ENCODE assay signal across 11 cellular contexts in the genomic region with DNA sequence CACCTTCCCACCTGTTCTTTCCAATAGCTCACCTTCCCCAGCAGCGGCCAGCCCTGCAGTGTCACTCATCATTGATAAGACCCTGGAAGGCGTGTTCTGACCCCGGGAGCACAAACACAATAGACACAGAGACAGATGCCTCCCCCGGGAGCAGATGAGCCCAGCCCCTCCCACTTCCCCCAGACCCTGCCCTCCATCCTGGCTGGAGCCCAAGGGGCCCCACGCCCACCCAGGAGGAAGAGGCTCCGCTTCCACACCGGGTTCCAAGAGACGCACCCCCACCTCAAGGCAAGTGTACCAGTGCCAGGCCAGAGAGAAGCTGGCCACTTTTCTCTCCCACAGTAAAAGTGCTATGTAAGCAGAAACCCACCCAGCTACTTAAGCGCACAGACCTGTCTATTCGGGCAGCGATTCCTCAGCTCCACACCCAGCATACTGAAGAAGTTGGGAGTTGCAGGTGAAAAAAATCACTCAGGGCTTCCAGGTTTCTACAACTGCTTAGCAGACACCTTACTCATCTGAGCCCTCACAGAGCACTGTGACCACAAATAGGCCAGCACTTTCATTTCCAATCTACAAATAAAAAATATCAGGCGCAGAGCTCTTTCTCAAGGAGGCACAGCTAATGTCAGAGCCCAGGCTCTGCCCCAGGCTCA.
A peak's percentile ranks its signal among the peaks of the same experiment; 100 is the strongest.
DNase-seq lines count a peak whose midpoint lies in the region; TF ChIP-seq lines count a peak whose summit lies in the region.
"Had no signal": no experiment of that assay in that cellular context is flagged by ENCODE, and none has a peak within 500 bp of the region (broad histone marks: within the 10 kb centered on the region; RNA-seq: fewer than 3 reads in every experiment).

No MANE protein-coding gene starts in this region.

- H3K36me3 ChIP-seq in breast epithelium: no peaks in the 10 kb centered on the region
- H3K36me3 ChIP-seq in muscle layer of duodenum (ENCODE audit: control insufficient read depth in 1 of 2, insufficient read depth in 2 of 2, low read length in 2 of 2): no peaks in the 10 kb centered on the region
- H3K36me3 ChIP-seq in vagina: no peaks in the 10 kb centered on the region
- H3K36me3 ChIP-seq in Karpas-422 (ENCODE audit: insufficient read depth, low read length): no peaks in the 10 kb centered on the region

- peaks cover 26% of the 10 kb centered on the region for H3K4me1 Mint-ChIP-seq in MCF 10A (ENCODE audit: insufficient read depth, unreplicated experiment)

- no peak overlapping the region for H3K4me3 ChIP-seq in breast epithelium
- H3K4me3 ChIP-seq in muscle layer of duodenum (ENCODE audit: low read depth in 1 of 2, low read length in 2 of 2): no peak overlapping the region
- H3K4me3 ChIP-seq in vagina: no peak overlapping the region
- H3K4me3 ChIP-seq in Karpas-422 (ENCODE audit: low read length): no peak overlapping the region

- POLR2A ChIA-PET in MCF 10A (lab: Yijun Ruan, JAX): interaction anchor here (0.6 to 2.3 kb wide), 4 partner anchors 13 to 93 kb away, joined by 3 to 6 read pairs (median 4); a partner anchor contains a TSS

- CTCF ChIA-PET in MCF 10A (lab: Yijun Ruan, JAX): interaction anchor here (0.6 to 1.8 kb wide), 7 partner anchors 9 to 918 kb away, joined by 3 to 12 read pairs (median 5); no protein-coding TSS in a partner anchor

- TF ChIP-seq CTCF in MCF 10A (IDR thresholded peaks at IDR 0.05; ENCODE audit: unreplicated experiment): no peak
- no peak for TF ChIP-seq CTCF in breast epithelium (IDR thresholded peaks at IDR 0.05)
- TF ChIP-seq CTCF in vagina (IDR thresholded peaks at IDR 0.05): no peak

- BruUV-seq in MCF 10A (replicated peaks; lab: Mats Ljungman, UMichigan): no TSS peak

- no peaks in the 10 kb centered on the region for H3K9me2 ChIP-seq in Karpas-422 (replicated peaks; ENCODE audit: insufficient read depth, low read length)

- DNase-seq in MCF 10A (ENCODE audit: unreplicated experiment) (peak; percentile 14), breast epithelium (ENCODE audit: low spot score in 2 of 2) (no peak), epithelial cell of prostate (ENCODE audit: low read depth, low spot score) (no peak), vagina (ENCODE audit: extremely low spot score in 2 of 2) (peak; percentile 64 to 74), globus pallidus (ENCODE audit: low spot score) (no peak), caudate nucleus (lab: John Stamatoyannopoulos, UW) (no peak), Karpas-422 (no peak)
- DNase-seq: activated CD4-positive, alpha-beta T cell treated with anti-CD3 and anti-CD28 coated beads, Interleukin-2, amount 10 ng/mL, durations not matched to agents 7 days and 5 days; central memory CD4-positive, alpha-beta T cell; left cardiac atrium had no signal

- H2AFZ ChIP-seq in Karpas-422 (ENCODE audit: low read length): no peak overlapping the region

- no peak overlapping the region for H3K9ac ChIP-seq in Karpas-422 (ENCODE audit: low read length)

- peak overlapping the region; percentile 57 for H3K27ac Mint-ChIP-seq in MCF 10A (ENCODE audit: low read depth, unreplicated experiment)
- H3K27ac Mint-ChIP-seq: activated CD4-positive, alpha-beta T cell treated with anti-CD3 and anti-CD28 coated beads, Interleukin-2, amount 10 ng/mL, durations not matched to agents 7 days and 5 days had no signal

- TF ChIP-seq POLR2A in breast epithelium (IDR thresholded peaks at IDR 0.05) (no peak), vagina (IDR thresholded peaks at IDR 0.05) (no peak)

- H3K27ac ChIP-seq in breast epithelium (peak overlapping the region in 1 of 2 donors; percentile 74), epithelial cell of prostate (peak overlapping the region; percentile 90), muscle layer of duodenum (ENCODE audit: low read length) (peak overlapping the region; percentile 11), vagina (peak overlapping the region; percentile 7), caudate nucleus (ENCODE audit: low read depth, low read length) (no peak overlapping the region), Karpas-422 (ENCODE audit: low read length) (no peak overlapping the region)

- no peak overlapping the region for H3K4me2 ChIP-seq in Karpas-422 (ENCODE audit: low read depth, low read length, poor library complexity, severe bottlenecking)

- no peaks in the 10 kb centered on the region for H3K36me3 Mint-ChIP-seq in MCF 10A (ENCODE audit: insufficient read depth, unreplicated experiment)

- intact Hi-C loops in MCF 10A (cut with micrococcal nuclease): no loop called here
- intact Hi-C loops in breast epithelium (cut with DNase I; ENCODE audit: low total_unique reads): no loop called here
- intact Hi-C loops in vagina (cut with DNase I): no loop called here

- no peak overlapping the region for H3K4me3 Mint-ChIP-seq in MCF 10A (ENCODE audit: unreplicated experiment)
- H3K4me3 Mint-ChIP-seq: activated CD4-positive, alpha-beta T cell treated with anti-CD3 and anti-CD28 coated beads, Interleukin-2, amount 10 ng/mL, durations not matched to agents 7 days and 5 days had no signal

- H3K9me3 ChIP-seq in breast epithelium (no peaks in the 10 kb centered on the region), muscle layer of duodenum (ENCODE audit: control insufficient read depth in 1 of 2, low read length in 2 of 2) (no peaks in the 10 kb centered on the region), vagina (no peaks in the 10 kb centered on the region), Karpas-422 (ENCODE audit: low read length) (no peaks in the 10 kb centered on the region)

- H3K27me3 ChIP-seq in breast epithelium: peaks cover 0 to 23% of the 10 kb centered on the region in 2 donors
- H3K27me3 ChIP-seq in muscle layer of duodenum (ENCODE audit: low read depth, low read length): no peaks in the 10 kb centered on the region
- H3K27me3 ChIP-seq in vagina: no peaks in the 10 kb centered on the region
- no peaks in the 10 kb centered on the region for H3K27me3 ChIP-seq in Karpas-422 (ENCODE audit: low read length)

- no peaks in the 10 kb centered on the region for H3K9me3 Mint-ChIP-seq in MCF 10A (ENCODE audit: unreplicated experiment)
- H3K9me3 Mint-ChIP-seq: activated CD4-positive, alpha-beta T cell treated with anti-CD3 and anti-CD28 coated beads, Interleukin-2, amount 10 ng/mL, durations not matched to agents 7 days and 5 days had no signal

- H3K27me3 Mint-ChIP-seq in MCF 10A (ENCODE audit: insufficient read depth, unreplicated experiment): no peaks in the 10 kb centered on the region
- H3K27me3 Mint-ChIP-seq: activated CD4-positive, alpha-beta T cell treated with anti-CD3 and anti-CD28 coated beads, Interleukin-2, amount 10 ng/mL, durations not matched to agents 7 days and 5 days had no signal

- H3K4me1 ChIP-seq in breast epithelium (no peaks in the 10 kb centered on the region), muscle layer of duodenum (ENCODE audit: control insufficient read depth in 1 of 2, insufficient read depth in 2 of 2, low read length in 2 of 2) (no peaks in the 10 kb centered on the region), vagina (peaks cover 10% of the 10 kb centered on the region), Karpas-422 (ENCODE audit: low read length) (no peaks in the 10 kb centered on the region)

- no peaks in the 10 kb centered on the region for H4K20me1 ChIP-seq in Karpas-422 (ENCODE audit: insufficient read depth, low read depth, low read length)

- H3K79me2 ChIP-seq in Karpas-422 (ENCODE audit: low read length): no peaks in the 10 kb centered on the region

Comparison
In these comparisons a context has a peak if more than half of its experiments do, and no peak if none do; other contexts are left out.
1. DNase-seq: peak in MCF 10A (single experiment) and vagina (2 of 2); none in breast epithelium (0 of 2), epithelial cell of prostate (single experiment), globus pallidus (single experiment), caudate nucleus (0 of 61) and Karpas-422 (single experiment).
2. H3K27ac ChIP-seq: peak in epithelial cell of prostate (single experiment), muscle layer of duodenum (single experiment) and vagina (single experiment); none in caudate nucleus (single experiment) and Karpas-422 (single experiment).